Comparison of ENCODE assay signal across 21 cellular contexts in the genomic region with DNA sequence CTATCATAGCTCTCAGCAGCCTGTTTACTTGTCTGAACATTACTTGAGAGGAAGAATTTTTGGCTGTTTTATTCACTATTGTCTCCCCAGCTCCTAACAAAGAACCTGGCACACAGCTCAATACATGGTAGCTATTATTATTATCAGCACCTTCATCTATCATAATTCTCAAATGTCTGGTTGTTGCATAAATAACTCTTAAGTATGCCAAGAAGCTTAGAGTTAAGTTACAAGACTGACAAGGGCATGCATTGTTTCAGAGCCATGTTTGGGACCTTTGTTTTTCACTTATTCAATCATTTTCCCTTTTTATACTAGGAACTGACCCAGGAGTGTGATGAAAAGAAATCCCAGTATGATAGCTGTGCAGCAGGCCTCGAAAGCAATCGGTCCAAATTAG.
"Had no signal": no experiment of that assay in that cellular context is flagged by ENCODE, and none has a peak within 500 bp of the region (broad histone marks: within the 10 kb centered on the region; RNA-seq: fewer than 3 reads in every experiment).

No MANE protein-coding gene starts in this region.

- H3K4me3 Mint-ChIP-seq: activated CD4-positive, alpha-beta memory T cell treated with anti-CD3 and anti-CD28 coated beads, Interleukin-2, amount 10 ng/mL, durations not matched to agents 7 days and 5 days; central memory CD8-positive, alpha-beta T cell; effector memory CD8-positive, alpha-beta T cell had no signal

- H3K9me3 ChIP-seq: body of pancreas, lower lobe of right lung, neutrophil, suprapubic skin, upper lobe of left lung had no signal

- H3K36me3 ChIP-seq: neutrophil had no signal

- ATAC-seq: activated naive CD4-positive, alpha-beta T cell treated with anti-CD3 and anti-CD28 coated beads, Interleukin-2, amount 50 U/mL, for 72 hours; body of pancreas; effector memory CD8-positive, alpha-beta T cell; lower lobe of right lung; right cardiac atrium had no signal

- H3K4me1 ChIP-seq: body of pancreas, lower lobe of right lung, suprapubic skin, upper lobe of left lung had no signal

- DNase-seq: activated CD4-positive, alpha-beta memory T cell treated with anti-CD3 and anti-CD28 coated beads, Interleukin-2, amount 10 ng/mL, durations not matched to agents 7 days and 5 days; activated CD8-positive, alpha-beta memory T cell treated with anti-CD3 and anti-CD28 coated beads, Interleukin-2, amount 50 U/mL, for 4 hours; activated gamma-delta T cell; activated T-cell treated with anti-CD3 and anti-CD28 coated beads, Interleukin-2, amount 50 U/mL, for 48 hours; body of pancreas; effector memory CD8-positive, alpha-beta T cell; lower lobe of right lung; posterior cingulate gyrus; right cardiac atrium; stimulated activated CD4-positive, alpha-beta T cell treated with anti-CD3 and anti-CD28 coated beads, Interleukin-4, amount 100 ng/mL, for 24 hours; stimulated activated naive CD4-positive, alpha-beta T cell treated with Interleukin-2 at 50 U/mL for 16 hours; T-helper 1 cell; T1000; upper lobe of left lung had no signal

- H3K27ac Mint-ChIP-seq: activated CD4-positive, alpha-beta memory T cell treated with anti-CD3 and anti-CD28 coated beads, Interleukin-2, amount 10 ng/mL, durations not matched to agents 7 days and 5 days; activated naive CD4-positive, alpha-beta T cell treated with anti-CD3 and anti-CD28 coated beads, Interleukin-2, amount 50 U/mL, for 72 hours; effector memory CD8-positive, alpha-beta T cell had no signal

- H3K36me3 Mint-ChIP-seq: activated naive CD4-positive, alpha-beta T cell treated with anti-CD3 and anti-CD28 coated beads, Interleukin-2, amount 50 U/mL, for 72 hours had no signal

- H3K27me3 Mint-ChIP-seq: activated CD4-positive, alpha-beta memory T cell treated with anti-CD3 and anti-CD28 coated beads, Interleukin-2, amount 10 ng/mL, durations not matched to agents 7 days and 5 days; central memory CD8-positive, alpha-beta T cell; effector memory CD8-positive, alpha-beta T cell had no signal

- H3K9me3 Mint-ChIP-seq: activated CD4-positive, alpha-beta memory T cell treated with anti-CD3 and anti-CD28 coated beads, Interleukin-2, amount 10 ng/mL, durations not matched to agents 7 days and 5 days; activated naive CD4-positive, alpha-beta T cell treated with anti-CD3 and anti-CD28 coated beads, Interleukin-2, amount 50 U/mL, for 72 hours; central memory CD8-positive, alpha-beta T cell; effector memory CD8-positive, alpha-beta T cell had no signal

- H3K27ac ChIP-seq: body of pancreas, lower lobe of right lung, neutrophil, SK-N-MC, suprapubic skin, upper lobe of left lung, VCaP had no signal

- H3K27me3 ChIP-seq: body of pancreas, neutrophil, suprapubic skin, upper lobe of left lung had no signal

- H3K4me3 ChIP-seq: body of pancreas, lower lobe of right lung, SK-N-MC, skin epidermis, suprapubic skin, upper lobe of left lung had no signal
